In genomic region chr1:205273551-205273982, GRCh38 we compare ENCODE assay signal across 8 cellular contexts. TPM values are rescaled to one million over a fixed set of nuclear protein-coding genes. Genes with fewer than 3 reads are reported as not detected.
DNase-seq lines count a peak whose midpoint lies in the region; ATAC-seq and TF ChIP-seq lines count a peak whose summit lies in the region.

No MANE protein-coding gene starts in this region.

- H3K36me3 ChIP-seq in BJ (ENCODE audit: control insufficient read depth, insufficient read depth, low read length) (no peaks in the 10 kb centered on the region; the same call in 1 of the 2 replicates), PC-3 (ENCODE audit: low read depth, low read length) (no peaks in the 10 kb centered on the region)

- no peaks in the 10 kb centered on the region for H3K9me3 Mint-ChIP-seq in activated T-cell treated with anti-CD3 and anti-CD28 coated beads, Interleukin-2, amount 50 U/mL, for 24 hours
- H3K9me3 Mint-ChIP-seq in natural killer cell, result no peaks in the 10 kb centered on the region

- H3K4me3 ChIP-seq in BJ (ENCODE audit: low read depth, low read length) (no peak overlapping the region), PC-3 (ENCODE audit: low read length) (no peak overlapping the region)

- H3K4me1 Mint-ChIP-seq in activated T-cell treated with anti-CD3 and anti-CD28 coated beads, Interleukin-2, amount 50 U/mL, for 24 hours (ENCODE audit: low read depth), result peaks cover 36% of the 10 kb centered on the region
- peaks cover 14 to 18% of the 10 kb centered on the region in 2 donors for H3K4me1 Mint-ChIP-seq in natural killer cell

- ATAC-seq in GM19455 (IDR thresholded peaks at IDR 0.05; ENCODE audit: unreplicated experiment) (peak; percentile 59), PC-3 (peak; percentile 70), natural killer cell (peak; percentile 91 to 99 (median 98))

- H3K27ac ChIP-seq in PC-3 (ENCODE audit: low read length), result no peak overlapping the region

- CTCF ChIA-PET in BJ (lab: Yijun Ruan, JAX), result interaction anchor here (0.6 to 11.8 kb wide), 32 partner anchors 8 to 856 kb away, joined by 3 to 679 read pairs (median 4); partner anchors contain the start of genes KLHDC8A, NUAK2 and TMCC2
- CTCF ChIA-PET in PC-3 (lab: Charles Lee), result interaction anchor here (0.5 to 1.6 kb wide), 17 partner anchors 11 to 251 kb away, joined by 3 to 103 read pairs (median 5); partner anchors contain the start of genes NUAK2 and TMCC2

- H3K9me3 ChIP-seq in PC-3 (ENCODE audit: low read length), result no peaks in the 10 kb centered on the region

- H3K4me2 ChIP-seq in PC-3 (ENCODE audit: low read length), result no peak overlapping the region

- no peaks in the 10 kb centered on the region for H4K20me1 ChIP-seq in PC-3 (ENCODE audit: low read length)

- H3K27ac Mint-ChIP-seq in activated T-cell treated with anti-CD3 and anti-CD28 coated beads, Interleukin-2, amount 50 U/mL, for 24 hours, result no peak overlapping the region
- no peak overlapping the region for H3K27ac Mint-ChIP-seq in natural killer cell

- no peak for DNase-seq in BJ (ENCODE audit: low read depth)
- DNase-seq in Kasumi-1 (lab: John Stamatoyannopoulos, UW), result peak; percentile 80 to 85
- DNase-seq in PC-3, result peak; percentile 93
- peak; percentile 90 for DNase-seq in activated T-cell treated with anti-CD3 and anti-CD28 coated beads, Interleukin-2, amount 50 U/mL, for 24 hours
- DNase-seq in fibroblast of gingiva (ENCODE audit: low read depth), result peak; percentile 53
- DNase-seq in natural killer cell, result peak; percentile 83
- DNase-seq in stimulated activated naive CD4-positive, alpha-beta T cell (lab: John Stamatoyannopoulos, UW), result peak; percentile 69 to 86 (median 80)

- H3K27me3 ChIP-seq in BJ (ENCODE audit: control insufficient read depth, insufficient read depth, low read length) (no peaks in the 10 kb centered on the region), PC-3 (ENCODE audit: low read length) (no peaks in the 10 kb centered on the region)

- POLR2A ChIA-PET in BJ (lab: Charles Lee), result interaction anchor here (0.6 to 1.0 kb wide), 2 partner anchors 51 to 52 kb away, joined by 3 to 5 read pairs; no protein-coding TSS in a partner anchor
- POLR2A ChIA-PET in PC-3 (lab: Charles Lee; ENCODE audit: unreplicated experiment), result interaction anchor here (1.0 kb wide), 1 partner anchor 52 kb away, joined by 5 read pairs; no protein-coding TSS in a partner anchor

- BruUV-seq in PC-3 (replicated peaks; lab: Mats Ljungman, UMichigan), result no TSS peak

- no peak overlapping the region for H2AFZ ChIP-seq in PC-3 (ENCODE audit: low read length)

- H3K79me2 ChIP-seq in PC-3 (ENCODE audit: low read length), result no peaks in the 10 kb centered on the region

- intact Hi-C loops in PC-3 (cut with micrococcal nuclease) (loop anchor here (1.0 kb wide), 2 partner anchors 48 to 52 kb away; partner anchors contain the start of gene NUAK2), natural killer cell (cut with micrococcal nuclease) (loop anchor here (1.0 to 10.0 kb wide), 4 partner anchors 11 to 251 kb away; partner anchors contain the start of gene NUAK2)

- no peaks in the 10 kb centered on the region for H3K27me3 Mint-ChIP-seq in activated T-cell treated with anti-CD3 and anti-CD28 coated beads, Interleukin-2, amount 50 U/mL, for 24 hours
- peaks cover 0 to 6% of the 10 kb centered on the region in 2 donors for H3K27me3 Mint-ChIP-seq in natural killer cell (ENCODE audit: low read depth in 2 of 2)

- H3K9me2 ChIP-seq in PC-3 (replicated peaks; ENCODE audit: low read length), result no peaks in the 10 kb centered on the region

- H3K9ac ChIP-seq in PC-3 (ENCODE audit: low read length), result no peak overlapping the region

- H3K36me3 Mint-ChIP-seq in activated T-cell treated with anti-CD3 and anti-CD28 coated beads, Interleukin-2, amount 50 U/mL, for 24 hours (ENCODE audit: low read depth), result peaks cover 14% of the 10 kb centered on the region
- no peaks in the 10 kb centered on the region for H3K36me3 Mint-ChIP-seq in natural killer cell

- no peak overlapping the region for H3K4me3 Mint-ChIP-seq in activated T-cell treated with anti-CD3 and anti-CD28 coated beads, Interleukin-2, amount 50 U/mL, for 24 hours
- H3K4me3 Mint-ChIP-seq in natural killer cell, result peak overlapping the region; percentile 37

- no peaks in the 10 kb centered on the region for H3F3A ChIP-seq in PC-3 (ENCODE audit: low read length, unreplicated experiment)

- peaks cover 16% of the 10 kb centered on the region for H3K4me1 ChIP-seq in PC-3 (ENCODE audit: insufficient read depth, low read length)

- peak; percentile 98 for TF ChIP-seq CTCF in BJ (IDR thresholded peaks at IDR 0.05; ENCODE audit: insufficient read depth, low read depth, low read length)
- TF ChIP-seq CTCF in PC-3 (conservative IDR thresholded peaks at IDR 0.05; ENCODE audit: low read depth, low read length), result peak; percentile 99
- TF ChIP-seq CTCF in natural killer cell (IDR thresholded peaks at IDR 0.05), result peak; percentile 99

RNA-seq across cellular contexts. Expression of gene TMCC2, which starts 45.8 kb away (rescaled TPM):
- polyA plus RNA-seq in BJ (2011; rRNA removed), result 2.4 and 3.4 TPM in 2 replicates
- 2.8 and 3.7 TPM in 2 replicates for polyA minus RNA-seq in BJ (2011; rRNA and poly(A)+ RNA removed)
- total RNA-seq in PC-3 (2014; rRNA removed) (8.7 and 11.3 TPM in 2 replicates), natural killer cell (1 to 10 TPM in 2 of 3 donors, under 1 TPM in 1; 0.93 to 1.5 (median 1.1) TPM)

RNA-seq across cellular contexts. Expression of gene NUAK2, which starts 48.0 kb away (rescaled TPM):
- 3.4 and 5.8 TPM in 2 replicates for polyA plus RNA-seq in BJ (2011; rRNA removed)
- 7.6 and 8.7 TPM in 2 replicates for polyA minus RNA-seq in BJ (2011; rRNA and poly(A)+ RNA removed)
- total RNA-seq in PC-3 (2014; rRNA removed), result 3.8 and 4.8 TPM in 2 replicates
- total RNA-seq in natural killer cell, result 10 to 100 TPM; 17.3 to 21.7 (median 21.5) TPM
